13 cellular contexts compared by ENCODE assay signal in the genomic region with DNA sequence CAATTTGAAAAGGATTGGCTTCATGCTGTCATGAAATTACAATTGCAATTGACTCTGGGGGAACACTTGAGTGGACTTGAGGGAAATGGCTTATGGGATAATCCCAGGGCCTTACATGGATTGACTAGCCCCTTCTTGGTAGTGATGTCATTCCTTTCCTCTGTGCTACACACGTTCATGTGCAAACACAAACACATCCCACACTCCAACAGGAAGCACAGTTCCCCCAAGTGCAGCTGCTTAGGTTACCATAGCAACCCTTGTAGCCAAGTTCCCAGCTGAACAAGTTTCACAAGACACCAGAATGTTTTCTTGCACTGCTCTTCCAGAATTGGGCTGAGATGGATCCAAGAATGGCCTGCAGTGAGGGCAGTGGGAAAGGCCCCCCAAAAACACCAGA.
DNase-seq lines count a peak whose midpoint lies in the region; ATAC-seq and TF ChIP-seq lines count a peak whose summit lies in the region.
"Had no signal": no experiment of that assay in that cellular context is flagged by ENCODE, and none has a peak within 500 bp of the region (broad histone marks: within the 10 kb centered on the region; RNA-seq: fewer than 3 reads in every experiment).

No MANE protein-coding gene starts in this region.

- DNase-seq in DMS153 (lab: John Stamatoyannopoulos, UW) (peak; percentile 0), DMS153 treated with DMSO at 0.1 percent for 48 hours (lab: John Stamatoyannopoulos, UW; ENCODE audit: unreplicated experiment) (no peak), OCI-LY7 (ENCODE audit: low spot score) (peak; percentile 15), heart left ventricle (peak in 4 of 5 donors; percentile 52 to 64 (median 55)), retina (peak; percentile 30), GM20000 (ENCODE audit: low spot score) (no peak), NCI-H526 (lab: John Stamatoyannopoulos, UW) (no peak)
- DNase-seq: 8988T; activated CD8-positive, alpha-beta memory T cell treated with anti-CD3 and anti-CD28 coated beads, Interleukin-2, amount 50 U/mL, for 48 hours; NCI-H1436; T-helper 1 cell had no signal

- 28 to 50% (median 37%) methylated on average over 1 of the region's 1 CpG for WGBS in heart left ventricle, 4 donors

- no peaks in the 10 kb centered on the region for H3K36me3 ChIP-seq in OCI-LY7 (ENCODE audit: insufficient read depth, low read length)
- no peaks in the 10 kb centered on the region for H3K36me3 ChIP-seq in heart left ventricle
- H3K36me3 ChIP-seq: tibial artery had no signal

- H3K4me1 ChIP-seq in OCI-LY7 (ENCODE audit: insufficient read depth, low read length, poor library complexity, severe bottlenecking) = no peaks in the 10 kb centered on the region
- H3K4me1 ChIP-seq in heart left ventricle = peaks cover 0 to 22% (median 1%) of the 10 kb centered on the region in 12 donors
- H3K4me1 ChIP-seq: tibial artery had no signal

- TF ChIP-seq POLR2A in heart left ventricle (IDR thresholded peaks at IDR 0.05) = no peak

- intact Hi-C loops in OCI-LY7 (cut with micrococcal nuclease; ENCODE audit: unreplicated experiment) (no loop called here), heart left ventricle (cut with DNase I) (no loop called here)

- no TSS peak for BruUV-seq in OCI-LY7 (replicated peaks; lab: Mats Ljungman, UMichigan)

- H3K79me2 ChIP-seq in OCI-LY7 (ENCODE audit: insufficient read depth, low read depth, low read length) = no peaks in the 10 kb centered on the region

- TF ChIP-seq CTCF in OCI-LY7 (conservative IDR thresholded peaks at IDR 0.05; ENCODE audit: low read length) (no peak), heart left ventricle (IDR thresholded peaks at IDR 0.05) (no peak), GM20000 (IDR thresholded peaks at IDR 0.05; ENCODE audit: extremely low read depth, missing control alignments) (no peak)

- H3K4me2 ChIP-seq in OCI-LY7 (ENCODE audit: low read length) = no peak overlapping the region

- H4K20me1 ChIP-seq in OCI-LY7 (ENCODE audit: insufficient read depth, low read length) = no peaks in the 10 kb centered on the region

- no peaks in the 10 kb centered on the region for H3K9me2 ChIP-seq in OCI-LY7 (ENCODE audit: insufficient read depth, low read length)

- H3K27ac ChIP-seq in OCI-LY7 (ENCODE audit: low read depth, low read length, poor library complexity, severe bottlenecking) (no peak overlapping the region), heart left ventricle (peak overlapping the region in 5 of 12 donors; percentile 21 to 39 (median 30))
- H3K27ac ChIP-seq: tibial artery had no signal

- CTCF ChIA-PET in OCI-LY7 (lab: Charles Lee; ENCODE audit: unreplicated experiment) = no interaction called here

- H3K27me3 ChIP-seq in heart left ventricle = no peaks in the 10 kb centered on the region
- H3K27me3 ChIP-seq: tibial artery had no signal

- H2AFZ ChIP-seq in OCI-LY7 (ENCODE audit: low read length) = no peak overlapping the region

- ATAC-seq in heart left ventricle (peak; percentile 84 to 93 (median 89)), GM21360 (IDR thresholded peaks at IDR 0.05; ENCODE audit: unreplicated experiment) (no peak)

- no peak overlapping the region for H3K4me3 ChIP-seq in OCI-LY7 (ENCODE audit: low read depth, low read length, poor library complexity, severe bottlenecking)
- no peak overlapping the region for H3K4me3 ChIP-seq in heart left ventricle
- H3K4me3 ChIP-seq: tibial artery had no signal

- H3K9me3 ChIP-seq in OCI-LY7 (ENCODE audit: low read length) (no peaks in the 10 kb centered on the region), heart left ventricle (no peaks in the 10 kb centered on the region)
- H3K9me3 ChIP-seq: tibial artery had no signal

- POLR2A ChIA-PET in OCI-LY7 (lab: Charles Lee) = no interaction called here

Comparison
In these comparisons a context has a peak if more than half of its experiments do, and no peak if none do; other contexts are left out.
1. DNase-seq: peak in DMS153 (single experiment), OCI-LY7 (single experiment), heart left ventricle (4 of 5) and retina (single experiment); none in DMS153 treated with DMSO at 0.1 percent for 48 hours (single experiment), GM20000 (single experiment) and NCI-H526 (0 of 2).